14 cellular contexts compared by ENCODE assay signal in genomic region chr6:53107091-53107490, GRCh38. TPM values are rescaled to one million over a fixed set of nuclear protein-coding genes. Genes with fewer than 3 reads are reported as not detected.
DNase-seq lines count a peak whose midpoint lies in the region; ATAC-seq and TF ChIP-seq lines count a peak whose summit lies in the region.
"Had no signal": no experiment of that assay in that cellular context is flagged by ENCODE, and none has a peak within 500 bp of the region (broad histone marks: within the 10 kb centered on the region; RNA-seq: fewer than 3 reads in every experiment).

No MANE protein-coding gene starts in this region.

- H3K9me3 Mint-ChIP-seq in HFFc6 = no peaks in the 10 kb centered on the region
- H3K9me3 Mint-ChIP-seq: activated CD8-positive, alpha-beta T cell treated with anti-CD3 and anti-CD28 coated beads for 36 hours had no signal

- H3K4me1 Mint-ChIP-seq in HFFc6 (ENCODE audit: low read depth) = peaks cover 16% of the 10 kb centered on the region

- ATAC-seq in GM21529 (IDR thresholded peaks at IDR 0.05; ENCODE audit: unreplicated experiment) = no peak
- ATAC-seq in GM19397 (IDR thresholded peaks at IDR 0.05; ENCODE audit: unreplicated experiment) = no peak
- ATAC-seq: activated CD8-positive, alpha-beta T cell treated with anti-CD3 and anti-CD28 coated beads for 36 hours; body of pancreas; left cardiac atrium had no signal

- H3K36me3 Mint-ChIP-seq in HFFc6 (ENCODE audit: low read depth) = peaks cover 4% of the 10 kb centered on the region; the same call in 1 of the 2 replicates

- peak overlapping the region; percentile 40; the same call in 1 of the 2 replicates for H3K27ac Mint-ChIP-seq in HFFc6
- H3K27ac Mint-ChIP-seq: activated CD8-positive, alpha-beta T cell treated with anti-CD3 and anti-CD28 coated beads for 36 hours had no signal

- TF ChIP-seq CTCF in HFFc6 (IDR thresholded peaks at IDR 0.05) = no peak

- H3K27me3 Mint-ChIP-seq in HFFc6 (ENCODE audit: insufficient read depth) = peaks cover 3% of the 10 kb centered on the region; the same call in 1 of the 2 replicates
- H3K27me3 Mint-ChIP-seq: activated CD8-positive, alpha-beta T cell treated with anti-CD3 and anti-CD28 coated beads for 36 hours had no signal

- DNase-seq in AG08396 (ENCODE audit: low spot score) (peak; percentile 39), HFFc6 (peak; percentile 80), astrocyte of the hippocampus (ENCODE audit: low read depth, low spot score) (peak; percentile 88), iris pigment epithelial cell (ENCODE audit: low read depth) (peak; percentile 27), Ammon's horn (ENCODE audit: low spot score) (no peak)
- DNase-seq in activated CD8-positive, alpha-beta memory T cell treated with anti-CD3 and anti-CD28 coated beads for 24 hours = no peak
- DNase-seq: activated CD8-positive, alpha-beta T cell treated with anti-CD3 and anti-CD28 coated beads for 36 hours; body of pancreas; DMS79; effector CD4-positive, alpha-beta T cell; left cardiac atrium had no signal

- no peak overlapping the region for H3K4me3 Mint-ChIP-seq in HFFc6
- H3K4me3 Mint-ChIP-seq: activated CD8-positive, alpha-beta T cell treated with anti-CD3 and anti-CD28 coated beads for 36 hours had no signal

RNA-seq across cellular contexts. Expression of gene GCM1, which starts 41.5 kb away (rescaled TPM):
- not detected for total RNA-seq in HFFc6 (2021; fragmentation: NEBNext Ultra II Directional; extraction: Animal tissue kit (Norgen Biotek cat#: 25700))
- total RNA-seq: activated CD8-positive, alpha-beta T cell treated with anti-CD3 and anti-CD28 coated beads for 36 hours; SK-MEL-5 had no signal

RNA-seq across cellular contexts. Expression of gene FBXO9, which starts 41.9 kb away (rescaled TPM):
- 100 to 1,000 TPM; 105 to 135 (median 122) TPM for total RNA-seq in HFFc6 (2021; fragmentation: NEBNext Ultra II Directional; extraction: Animal tissue kit (Norgen Biotek cat#: 25700))

RNA-seq across cellular contexts. Expression of gene CILK1, which starts 45.5 kb away (rescaled TPM):
- 10 to 100 TPM; 13.6 to 17.8 (median 16.2) TPM for total RNA-seq in HFFc6 (2021; fragmentation: NEBNext Ultra II Directional; extraction: Animal tissue kit (Norgen Biotek cat#: 25700))

Comparison
In these comparisons a context has a peak if more than half of its experiments do, and no peak if none do; other contexts are left out.
1. DNase-seq: peak in AG08396 (single experiment), HFFc6 (single experiment), astrocyte of the hippocampus (single experiment) and iris pigment epithelial cell (single experiment); none in Ammon's horn (single experiment) and activated CD8-positive, alpha-beta memory T cell treated with anti-CD3 and anti-CD28 coated beads for 24 hours (single experiment).